24 cellular contexts compared by ENCODE assay signal in genomic region chr9:109382585-109382984, GRCh38.
A peak's percentile ranks its signal among the peaks of the same experiment; 100 is the strongest.
DNase-seq lines count a peak whose midpoint lies in the region; ATAC-seq, FAIRE-seq and TF ChIP-seq lines count a peak whose summit lies in the region.
"Had no signal": no experiment of that assay in that cellular context is flagged by ENCODE, and none has a peak within 500 bp of the region (broad histone marks: within the 10 kb centered on the region; RNA-seq: fewer than 3 reads in every experiment).

No MANE protein-coding gene starts in this region.

- H3K27ac ChIP-seq in GM12878 (ENCODE audit: control insufficient read depth, insufficient read depth) (no peak overlapping the region), ascending aorta (no peak overlapping the region)
- no peak overlapping the region for H3K27ac ChIP-seq in CD4-positive, alpha-beta T cell (ENCODE audit: low read depth, low read length)
- H3K27ac ChIP-seq: A549; BLaER1 treated with 17β-estradiol and CSF1 and Interleukin-3, amounts not matched to agents 10 nM and 100 nM; GM23248 had no signal

- no peak for TF ChIP-seq RAD21 in GM12878 (IDR thresholded peaks at IDR 0.05; ENCODE audit: insufficient read depth, low read depth, low read length)

- no peak for TF ChIP-seq POLR2A in GM12878 (IDR thresholded peaks at IDR 0.05; ENCODE audit: low read depth, low read length)

- no peaks in the 10 kb centered on the region for H3K79me2 ChIP-seq in GM12878 (ENCODE audit: control insufficient read depth, insufficient read depth, low read length)

- TF ChIP-seq CTCF in GM12865 (IDR thresholded peaks at IDR 0.05; ENCODE audit: insufficient read depth, low read depth, low read length, missing control alignments) (no peak), GM12878 (IDR thresholded peaks at IDR 0.05 in 2 of 3, conservative IDR thresholded peaks at IDR 0.05 in 1 of 3; ENCODE audit: control insufficient read depth in 2 of 3, extremely low read depth in 1 of 3, insufficient read depth in 1 of 3, low read depth in 3 of 3, low read length in 3 of 3) (no peak), ascending aorta (IDR thresholded peaks at IDR 0.05) (no peak)
- TF ChIP-seq CTCF in CD4-positive, alpha-beta T cell (IDR thresholded peaks at IDR 0.05), result no peak

- no peak overlapping the region for H3K4me2 ChIP-seq in GM12878 (ENCODE audit: control insufficient read depth, insufficient read depth)
- H3K4me2 ChIP-seq: A549 had no signal

- H3K27me3 Mint-ChIP-seq in effector memory CD8-positive, alpha-beta T cell, result peaks cover 28 to 60% of the 10 kb centered on the region in 2 donors
- peaks cover 45% of the 10 kb centered on the region for H3K27me3 Mint-ChIP-seq in CD4-positive, alpha-beta T cell

- RAD21 ChIA-PET in GM12878 (lab: Charles Lee; ENCODE audit: unreplicated experiment), result no interaction called here

- peaks cover 0 to 2% of the 10 kb centered on the region in 2 experiments; a peak in 1 of 4 replicates for H3K27me3 ChIP-seq in GM12878 (replicated peaks in 1 of 2; ENCODE audit: control insufficient read depth in 2 of 2, insufficient read depth in 2 of 2, low read length in 1 of 2)
- H3K27me3 ChIP-seq in ascending aorta, result no peaks in the 10 kb centered on the region
- no peaks in the 10 kb centered on the region for H3K27me3 ChIP-seq in CD4-positive, alpha-beta T cell (ENCODE audit: control insufficient read depth, insufficient read depth, low read length)

- ATAC-seq in GM12878, result peak; percentile 28
- no peak for ATAC-seq in effector memory CD8-positive, alpha-beta T cell (replicated peaks)
- no peak for ATAC-seq in CD4-positive, alpha-beta T cell (ENCODE audit: poor library complexity)
- ATAC-seq: A549 had no signal

- intact Hi-C loops in GM12878 (cut with micrococcal nuclease; ENCODE audit: unreplicated experiment), result loop anchor here (5.0 kb wide), 1 partner anchor 85 kb away; no protein-coding TSS in a partner anchor
- intact Hi-C loops in ascending aorta (cut with DNase I), result no loop called here
- intact Hi-C loops in CD4-positive, alpha-beta T cell (cut with DNase I, micrococcal nuclease), result no loop called here

- H3K4me3 Mint-ChIP-seq in effector memory CD8-positive, alpha-beta T cell, result no peak overlapping the region
- H3K4me3 Mint-ChIP-seq in CD4-positive, alpha-beta T cell, result no peak overlapping the region
- H3K4me3 Mint-ChIP-seq: CD14-positive monocyte; CD4-positive, alpha-beta memory T cell had no signal

- 26% methylated on average over 3 of the region's 3 CpGs for WGBS in GM12878 (ENCODE audit: insufficient coverage, insufficient replicate concordance, low lambda C conversion rate, missing lambda C conversion rate)

- peak; percentile 15 for DNase-seq in GM12865 (ENCODE audit: low read depth)
- peak; percentile 29 for DNase-seq in Jurkat, Clone E6-1 (ENCODE audit: low read depth, low spot score)
- DNase-seq in GM12878 (ENCODE audit: low read depth, low spot score), result no peak
- DNase-seq in effector memory CD8-positive, alpha-beta T cell, result no peak
- DNase-seq in ascending aorta (ENCODE audit: low spot score in 2 of 2), result no peak
- no peak for DNase-seq in CD4-positive, alpha-beta T cell
- DNase-seq: 8988T; ACHN; AML-193; BE2C; Calu3; CD4-positive, alpha-beta memory T cell; COR-L47; DMS53; DMS79 treated with DMSO at 0.1 percent for 48 hours; GM23248; H7; HCEC 1CT had no signal

- SMC1A ChIA-PET in GM12878 (lab: Charles Lee; ENCODE audit: uncharacterized antibody, unreplicated experiment), result no interaction called here

- CTCF ChIA-PET in GM12878 (lab: Yijun Ruan, JAX), result no interaction called here
- CTCF ChIA-PET in CD4-positive, alpha-beta T cell (lab: Charles Lee), result no interaction called here

- no peak for FAIRE-seq in GM12878 (lab: Jason Lieb, UNC)
- FAIRE-seq: A549, G401.6, GM19239, H1 had no signal

- no peak for TF ChIP-seq EP300 in GM12878 (IDR thresholded peaks at IDR 0.05; ENCODE audit: borderline replicate concordance in 1 of 2, control insufficient read depth in 1 of 2, low read depth in 2 of 2, low read length in 2 of 2)

- no peaks in the 10 kb centered on the region for H3K4me1 Mint-ChIP-seq in effector memory CD8-positive, alpha-beta T cell (ENCODE audit: low read depth in 2 of 2)
- no peaks in the 10 kb centered on the region for H3K4me1 Mint-ChIP-seq in CD4-positive, alpha-beta T cell (ENCODE audit: low read depth)
- H3K4me1 Mint-ChIP-seq: CD14-positive monocyte; CD4-positive, alpha-beta memory T cell had no signal

- H3K36me3 ChIP-seq in GM12878 (ENCODE audit: control insufficient read depth in 2 of 2, insufficient read depth in 2 of 2, low read length in 1 of 2) (no peaks in the 10 kb centered on the region), ascending aorta (peaks cover 72 to 94% of the 10 kb centered on the region in 2 donors)
- H3K36me3 ChIP-seq: BE2C had no signal

- in situ Hi-C loops in GM12878 (cut with MboI), result no loop called here

- H4K20me1 ChIP-seq in GM12878 (ENCODE audit: control insufficient read depth, insufficient read depth), result no peaks in the 10 kb centered on the region
- H4K20me1 ChIP-seq: BLaER1 treated with 17β-estradiol and CSF1 and Interleukin-3, amounts not matched to agents 10 nM and 100 nM had no signal

- no peak overlapping the region for H3K9ac ChIP-seq in GM12878 (ENCODE audit: control insufficient read depth, insufficient read depth, low read length)
- H3K9ac ChIP-seq: BLaER1 treated with 17β-estradiol and CSF1 and Interleukin-3, amounts not matched to agents 10 nM and 100 nM; GM23248 had no signal

- H2AFZ ChIP-seq in GM12878 (ENCODE audit: control insufficient read depth, low read depth, low read length), result no peak overlapping the region
- H2AFZ ChIP-seq: GM23248 had no signal

- H3K36me3 Mint-ChIP-seq in effector memory CD8-positive, alpha-beta T cell (ENCODE audit: insufficient read depth), result no peaks in the 10 kb centered on the region
- H3K36me3 Mint-ChIP-seq in CD4-positive, alpha-beta T cell (ENCODE audit: low read depth), result no peaks in the 10 kb centered on the region
- H3K36me3 Mint-ChIP-seq: CD14-positive monocyte; CD4-positive, alpha-beta memory T cell had no signal

- BruUV-seq in GM12878 (replicated peaks; lab: Mats Ljungman, UMichigan), result no TSS peak

- H3K9me3 Mint-ChIP-seq in effector memory CD8-positive, alpha-beta T cell, result no peaks in the 10 kb centered on the region
- H3K9me3 Mint-ChIP-seq in CD4-positive, alpha-beta T cell, result no peaks in the 10 kb centered on the region

- H3K4me3 ChIP-seq in GM12865 (ENCODE audit: low read depth, low read length) (no peak overlapping the region), GM12878 (no peak overlapping the region), ascending aorta (no peak overlapping the region)
- no peak overlapping the region for H3K4me3 ChIP-seq in Jurkat, Clone E6-1 (ENCODE audit: low read length)
- H3K4me3 ChIP-seq: A549; BLaER1 treated with 17β-estradiol and CSF1 and Interleukin-3, amounts not matched to agents 10 nM and 100 nM; GM23248 had no signal

- POLR2A ChIA-PET in GM12878 (lab: Charles Lee), result no interaction called here
- POLR2A ChIA-PET in CD4-positive, alpha-beta T cell (lab: Charles Lee), result no interaction called here

- H3K9me3 ChIP-seq in GM12878 (replicated peaks; ENCODE audit: control insufficient read depth, insufficient read depth, low read length) (peaks cover 1% of the 10 kb centered on the region; the same call in 1 of the 3 replicates), ascending aorta (no peaks in the 10 kb centered on the region)
- no peaks in the 10 kb centered on the region for H3K9me3 ChIP-seq in CD4-positive, alpha-beta T cell (ENCODE audit: control insufficient read depth, low read length)
- H3K9me3 ChIP-seq: A549, BE2C had no signal

- no peak overlapping the region for H3K27ac Mint-ChIP-seq in effector memory CD8-positive, alpha-beta T cell
- H3K27ac Mint-ChIP-seq in CD4-positive, alpha-beta T cell, result no peak overlapping the region
- H3K27ac Mint-ChIP-seq: CD14-positive monocyte; CD4-positive, alpha-beta memory T cell had no signal

- H3K4me1 ChIP-seq in GM12878 (ENCODE audit: control insufficient read depth, insufficient read depth, low read length) (peaks cover 36% of the 10 kb centered on the region), ascending aorta (no peaks in the 10 kb centered on the region)
- H3K4me1 ChIP-seq: A549, BE2C had no signal

TF ChIP-seq in GM12878, 131 proteins besides CTCF, POLR2A, EP300 and RAD21 (continues in another document):
- no peak for TF ChIP-seq TCF12 (IDR thresholded peaks at IDR 0.05; ENCODE audit: low read depth, low read length)
- TF ChIP-seq HDAC6 (IDR thresholded peaks at IDR 0.05; ENCODE audit: unreplicated experiment), result no peak
- TF ChIP-seq SUPT20H (IDR thresholded peaks at IDR 0.05; ENCODE audit: borderline replicate concordance, control insufficient read depth, low read depth, low read length), result no peak
- TF ChIP-seq, protein P1, sequence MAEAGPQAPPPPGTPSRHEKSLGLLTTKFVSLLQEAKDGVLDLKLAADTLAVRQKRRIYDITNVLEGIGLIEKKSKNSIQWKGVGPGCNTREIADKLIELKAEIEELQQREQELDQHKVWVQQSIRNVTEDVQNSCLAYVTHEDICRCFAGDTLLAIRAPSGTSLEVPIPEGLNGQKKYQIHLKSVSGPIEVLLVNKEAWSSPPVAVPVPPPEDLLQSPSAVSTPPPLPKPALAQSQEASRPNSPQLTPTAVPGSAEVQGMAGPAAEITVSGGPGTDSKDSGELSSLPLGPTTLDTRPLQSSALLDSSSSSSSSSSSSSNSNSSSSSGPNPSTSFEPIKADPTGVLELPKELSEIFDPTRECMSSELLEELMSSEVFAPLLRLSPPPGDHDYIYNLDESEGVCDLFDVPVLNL (IDR thresholded peaks at IDR 0.05; ENCODE audit: low read depth, low read length), result no peak
- TF ChIP-seq, protein P2, sequence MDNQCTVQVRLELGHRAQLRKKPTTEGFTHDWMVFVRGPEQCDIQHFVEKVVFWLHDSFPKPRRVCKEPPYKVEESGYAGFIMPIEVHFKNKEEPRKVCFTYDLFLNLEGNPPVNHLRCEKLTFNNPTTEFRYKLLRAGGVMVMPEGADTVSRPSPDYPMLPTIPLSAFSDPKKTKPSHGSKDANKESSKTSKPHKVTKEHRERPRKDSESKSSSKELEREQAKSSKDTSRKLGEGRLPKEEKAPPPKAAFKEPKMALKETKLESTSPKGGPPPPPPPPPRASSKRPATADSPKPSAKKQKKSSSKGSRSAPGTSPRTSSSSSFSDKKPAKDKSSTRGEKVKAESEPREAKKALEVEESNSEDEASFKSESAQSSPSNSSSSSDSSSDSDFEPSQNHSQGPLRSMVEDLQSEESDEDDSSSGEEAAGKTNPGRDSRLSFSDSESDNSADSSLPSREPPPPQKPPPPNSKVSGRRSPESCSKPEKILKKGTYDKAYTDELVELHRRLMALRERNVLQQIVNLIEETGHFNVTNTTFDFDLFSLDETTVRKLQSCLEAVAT (IDR thresholded peaks at IDR 0.05), result 0 out of 2 replicates have a peak, but pooled peaks have one; percentile 12
- TF ChIP-seq RCOR1 (conservative IDR thresholded peaks at IDR 0.05; ENCODE audit: low read depth, low read length), result 0 out of 2 replicates have a peak, but pooled peaks have one; percentile 31
- peak; percentile 78; the same call in 1 of the 2 replicates for TF ChIP-seq ZNF384 (IDR thresholded peaks at IDR 0.05; ENCODE audit: borderline replicate concordance, low read depth, low read length)
- TF ChIP-seq NR2C1 (IDR thresholded peaks at IDR 0.05), result no peak
- TF ChIP-seq RELA (IDR thresholded peaks at IDR 0.05; ENCODE audit: borderline replicate concordance, partially characterized antibody), result no peak
- TF ChIP-seq CHD2 (IDR thresholded peaks at IDR 0.05; ENCODE audit: borderline replicate concordance, low read depth, low read length), result no peak

Comparison
In these comparisons a context has a peak if more than half of its experiments do, and no peak if none do; other contexts are left out.
1. DNase-seq: peak in GM12865 (single experiment) and Jurkat, Clone E6-1 (single experiment); none in GM12878 (single experiment), effector memory CD8-positive, alpha-beta T cell (0 of 3), ascending aorta (0 of 2) and CD4-positive, alpha-beta T cell (0 of 10).